ENCODE assay signal across 1 cellular context in genomic region chr14:45112886-45113772, GRCh38.
TF ChIP-seq lines count a peak whose summit lies in the region.

No MANE protein-coding gene starts in this region.

TF ChIP-seq in endothelial cell of umbilical vein, 7 proteins besides CTCF, POLR2A, EP300 and RAD21:
- TF ChIP-seq FOS (IDR thresholded peaks at IDR 0.05; ENCODE audit: borderline replicate concordance, insufficient read depth, low read length) (no peak), JUN (IDR thresholded peaks at IDR 0.05; ENCODE audit: borderline replicate concordance, insufficient read depth, insufficient read length, low read depth) (no peak), MYC (IDR thresholded peaks at IDR 0.05; ENCODE audit: low read depth, low read length) (no peak), POLR2AphosphoS5 (IDR thresholded peaks at IDR 0.05; ENCODE audit: insufficient read depth, low read depth, low read length) (no peak), EZH2 (IDR thresholded peaks at IDR 0.05; ENCODE audit: borderline replicate concordance, low read depth, low read length, severe bottlenecking) (no peak), MAX (IDR thresholded peaks at IDR 0.05; ENCODE audit: insufficient read depth, insufficient read length) (no peak), GATA2 (IDR thresholded peaks at IDR 0.05; ENCODE audit: insufficient read depth, insufficient read length, low read depth, low read length) (no peak)
